18 cellular contexts compared by ENCODE assay signal in genomic region chr6:108353853-108354252, GRCh38.
"Had no signal": no experiment of that assay in that cellular context is flagged by ENCODE, and none has a peak within 500 bp of the region (broad histone marks: within the 10 kb centered on the region; RNA-seq: fewer than 3 reads in every experiment).

No MANE protein-coding gene starts in this region.

- DNase-seq: activated CD4-positive, alpha-beta T cell treated with anti-CD3 and anti-CD28 coated beads for 48 hours; activated CD8-positive, alpha-beta memory T cell treated with anti-CD3 and anti-CD28 coated beads, Interleukin-2, amount 50 U/mL, for 48 hours; activated naive CD8-positive, alpha-beta T cell treated with anti-CD3 and anti-CD28 coated beads for 36 hours; activated T-cell treated with anti-CD3 and anti-CD28 coated beads, Interleukin-2, amount 50 U/mL, for 72 hours; anterior cingulate cortex; dermis blood vessel endothelial cell; effector memory CD8-positive, alpha-beta T cell; head of caudate nucleus; immature natural killer cell; naive B cell; ovary; spleen; stimulated activated naive CD8-positive, alpha-beta T cell treated with anti-CD3 and anti-CD28 coated beads, Interleukin-15, amount 100 ng/mL, for 72 hours; T-helper 9 cell; testis; upper lobe of left lung had no signal

- H3K9me3 Mint-ChIP-seq: activated T-cell treated with anti-CD3 and anti-CD28 coated beads, Interleukin-2, amount 50 U/mL, for 72 hours; effector memory CD8-positive, alpha-beta T cell; immature natural killer cell; stimulated activated naive CD8-positive, alpha-beta T cell treated with anti-CD3 and anti-CD28 coated beads, Interleukin-15, amount 100 ng/mL, for 72 hours; WTC11 had no signal

- ATAC-seq: activated T-cell treated with anti-CD3 and anti-CD28 coated beads, Interleukin-2, amount 50 U/mL, for 72 hours; effector memory CD8-positive, alpha-beta T cell; sciatic nerve; stimulated activated naive CD8-positive, alpha-beta T cell treated with anti-CD3 and anti-CD28 coated beads, Interleukin-15, amount 100 ng/mL, for 72 hours; WTC11 had no signal

- H3K27ac Mint-ChIP-seq: activated naive CD8-positive, alpha-beta T cell treated with anti-CD3 and anti-CD28 coated beads for 36 hours; activated T-cell treated with anti-CD3 and anti-CD28 coated beads, Interleukin-2, amount 50 U/mL, for 72 hours; effector memory CD8-positive, alpha-beta T cell; immature natural killer cell; stimulated activated naive CD8-positive, alpha-beta T cell treated with anti-CD3 and anti-CD28 coated beads, Interleukin-15, amount 100 ng/mL, for 72 hours; WTC11 had no signal

- H3K27me3 ChIP-seq: ovary, spleen, testis, upper lobe of left lung had no signal

- H3K4me1 ChIP-seq: testis, upper lobe of left lung had no signal

- H3K27me3 Mint-ChIP-seq: activated naive CD8-positive, alpha-beta T cell treated with anti-CD3 and anti-CD28 coated beads for 36 hours; effector memory CD8-positive, alpha-beta T cell; naive B cell; stimulated activated naive CD8-positive, alpha-beta T cell treated with anti-CD3 and anti-CD28 coated beads, Interleukin-15, amount 100 ng/mL, for 72 hours had no signal

- H3K36me3 Mint-ChIP-seq: WTC11 had no signal

- H3K27ac ChIP-seq: ovary, spleen, testis, upper lobe of left lung had no signal

- H3K4me1 Mint-ChIP-seq: WTC11 had no signal

- H3K4me3 Mint-ChIP-seq: activated naive CD8-positive, alpha-beta T cell treated with anti-CD3 and anti-CD28 coated beads for 36 hours; activated T-cell treated with anti-CD3 and anti-CD28 coated beads, Interleukin-2, amount 50 U/mL, for 72 hours; effector memory CD8-positive, alpha-beta T cell; immature natural killer cell; naive B cell; stimulated activated naive CD8-positive, alpha-beta T cell treated with anti-CD3 and anti-CD28 coated beads, Interleukin-15, amount 100 ng/mL, for 72 hours; WTC11 had no signal
